26 cellular contexts compared by ENCODE assay signal in genomic region chr3:43612439-43612838, GRCh38.
"Had no signal": no experiment of that assay in that cellular context is flagged by ENCODE, and none has a peak within 500 bp of the region (broad histone marks: within the 10 kb centered on the region; RNA-seq: fewer than 3 reads in every experiment).

No MANE protein-coding gene starts in this region.

- H3K27ac ChIP-seq: adrenal gland, KMS-11, RWPE1, SJCRH30, VCaP had no signal

- H3K27me3 ChIP-seq: adrenal gland, Peyer's patch, SJCRH30 had no signal

- H3K36me3 ChIP-seq: adrenal gland, SJCRH30 had no signal

- H3K4me3 ChIP-seq: adrenal gland, Peyer's patch, SJCRH30 had no signal

- H3K27ac Mint-ChIP-seq: activated CD8-positive, alpha-beta T cell treated with anti-CD3 and anti-CD28 coated beads, Interleukin-2, amount 10 ng/mL, durations not matched to agents 7 days and 5 days; activated naive CD8-positive, alpha-beta T cell treated with anti-CD3 and anti-CD28 coated beads, Interleukin-2, amount 10 ng/mL, durations not matched to agents 7 days and 5 days had no signal

- H3K9me3 Mint-ChIP-seq: activated naive CD8-positive, alpha-beta T cell treated with anti-CD3 and anti-CD28 coated beads, Interleukin-2, amount 10 ng/mL, durations not matched to agents 7 days and 5 days had no signal

- ATAC-seq: activated CD8-positive, alpha-beta T cell treated with anti-CD3 and anti-CD28 coated beads, Interleukin-2, amount 10 ng/mL, durations not matched to agents 7 days and 5 days had no signal

- H3K4me1 ChIP-seq: adrenal gland, SJCRH30 had no signal

- DNase-seq: activated CD4-positive, alpha-beta T cell treated with anti-CD3 and anti-CD28 coated beads for 4 hours; activated CD4-positive, alpha-beta T cell treated with anti-CD3 and anti-CD28 coated beads, Interleukin-2, amount 50 U/mL, for 4 hours; activated CD8-positive, alpha-beta memory T cell treated with anti-CD3 and anti-CD28 coated beads, Interleukin-2, amount 50 U/mL, for 48 hours; activated CD8-positive, alpha-beta T cell treated with anti-CD3 and anti-CD28 coated beads, Interleukin-2, amount 10 ng/mL, durations not matched to agents 7 days and 5 days; activated naive CD4-positive, alpha-beta T cell treated with anti-CD3 and anti-CD28 coated beads, Interleukin-2, amount 50 U/mL, for 16 hours; activated naive CD8-positive, alpha-beta T cell treated with anti-CD3 and anti-CD28 coated beads, Interleukin-2, amount 10 ng/mL, durations not matched to agents 7 days and 5 days; activated T-cell treated with anti-CD3 and anti-CD28 coated beads, Interleukin-2, amount 50 U/mL, for 1 hour; adrenal gland; anterior cingulate cortex; NCI-H1092; NCI-H1417; NCI-H2029; NCI-H2107; NCI-H345; NCI-H510A; NCI-H526 treated with DMSO at 0.1 percent for 48 hours; NCI-H82; NK-92 treated with Interleukin-12 subunit alpha and Interleukin-12 subunit beta, amount 100 ng/mL, for 24 hours; Peyer's patch; Right ventricle myocardium superior; SJCRH30; SK-N-SH; T-helper 1 cell had no signal

- H3K4me3 Mint-ChIP-seq: activated CD8-positive, alpha-beta T cell treated with anti-CD3 and anti-CD28 coated beads, Interleukin-2, amount 10 ng/mL, durations not matched to agents 7 days and 5 days; activated naive CD8-positive, alpha-beta T cell treated with anti-CD3 and anti-CD28 coated beads, Interleukin-2, amount 10 ng/mL, durations not matched to agents 7 days and 5 days had no signal

- H3K9me3 ChIP-seq: adrenal gland, Peyer's patch, SJCRH30, SK-N-SH had no signal
